In the genomic region with DNA sequence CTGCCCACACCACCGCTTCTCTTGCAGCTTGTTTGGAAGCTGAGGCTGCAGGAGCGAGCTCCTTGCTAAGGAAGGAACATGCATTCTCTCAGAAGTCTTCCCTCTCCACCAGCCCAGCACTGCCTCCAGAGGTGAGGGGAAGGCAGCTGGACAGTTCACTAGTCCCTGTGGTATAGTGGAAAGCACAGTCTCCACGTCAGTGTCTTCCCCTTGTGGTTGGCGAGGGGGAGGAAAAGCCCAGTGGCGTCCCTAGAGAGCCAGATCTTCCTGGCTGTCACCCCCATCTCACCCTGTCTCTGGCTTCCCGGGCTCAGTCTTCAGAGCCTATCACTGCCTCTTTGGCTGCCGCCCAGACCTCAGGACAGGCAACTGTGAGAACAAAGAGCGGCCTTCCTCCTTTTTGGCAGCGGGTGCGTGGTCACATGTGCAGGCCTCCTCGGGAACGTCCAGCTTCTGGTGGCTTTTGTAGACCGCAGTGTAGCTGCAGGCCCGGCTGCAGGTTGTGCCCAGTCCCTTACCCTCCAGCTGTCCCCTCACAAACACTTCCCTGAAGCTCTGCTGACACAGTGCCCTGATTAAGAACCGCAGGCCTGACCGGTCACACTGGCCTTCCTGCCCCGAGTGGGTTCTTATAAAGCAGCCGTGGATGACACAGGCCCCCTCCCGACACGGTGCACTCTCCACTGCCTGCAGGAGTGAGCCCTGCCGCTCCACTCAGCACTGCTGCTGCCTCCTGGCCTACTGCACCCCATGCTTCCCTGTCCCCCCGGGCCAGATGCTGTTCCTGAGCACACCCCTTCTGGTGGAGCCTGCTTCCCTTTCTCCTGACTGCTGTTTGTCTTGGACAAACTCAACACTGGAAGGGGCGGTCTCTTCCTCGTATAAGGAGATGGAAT, we compare ENCODE assay signal across 8 cellular contexts.
DNase-seq lines count a peak whose midpoint lies in the region; ATAC-seq and TF ChIP-seq lines count a peak whose summit lies in the region.

No MANE protein-coding gene starts in this region.

- H3K4me3 ChIP-seq in DND-41 (ENCODE audit: low read depth in 1 of 2, low read length in 2 of 2) (no peak overlapping the region), retinal pigment epithelial cell (ENCODE audit: low read length) (no peak overlapping the region)

- no peak overlapping the region for H3K4me3 Mint-ChIP-seq in activated T-helper 17 cell treated with anti-CD3 and anti-CD28 coated beads, Interleukin-2, amount 50 U/mL, for 72 hours

- peak overlapping the region; percentile 44 for H3K27ac Mint-ChIP-seq in activated T-helper 17 cell treated with anti-CD3 and anti-CD28 coated beads, Interleukin-2, amount 50 U/mL, for 72 hours

- no peaks in the 10 kb centered on the region for H3K9me3 Mint-ChIP-seq in activated T-helper 17 cell treated with anti-CD3 and anti-CD28 coated beads, Interleukin-2, amount 50 U/mL, for 72 hours

- no peaks in the 10 kb centered on the region for H3K9me3 ChIP-seq in DND-41 (ENCODE audit: insufficient read depth, low read length, severe bottlenecking)

- H3K4me1 ChIP-seq in DND-41 (ENCODE audit: insufficient read depth, low read length) = peaks cover 12% of the 10 kb centered on the region

- peaks cover 44% of the 10 kb centered on the region for H4K20me1 ChIP-seq in DND-41 (ENCODE audit: insufficient read depth, low read length)

- peaks cover 66% of the 10 kb centered on the region for H3K79me2 ChIP-seq in DND-41 (ENCODE audit: insufficient read depth, low read length)

- no peaks in the 10 kb centered on the region for H3K27me3 ChIP-seq in DND-41 (ENCODE audit: insufficient read depth, low read length, poor library complexity)

- peak; percentile 29 for DNase-seq in DND-41
- peak; percentile 89 for DNase-seq in left cardiac atrium
- peak; percentile 67 for DNase-seq in retinal pigment epithelial cell (ENCODE audit: low read depth)
- DNase-seq in NCI-H1694 treated with DMSO at 0.1 percent for 48 hours (lab: John Stamatoyannopoulos, UW) = no peak
- no peak for DNase-seq in NCI-H187 treated with DMSO at 0.1 percent for 48 hours (lab: John Stamatoyannopoulos, UW)
- no peak for DNase-seq in NCI-H510A treated with DMSO at 0.1 percent for 48 hours (lab: John Stamatoyannopoulos, UW)

- peaks cover 7% of the 10 kb centered on the region for H3K36me3 Mint-ChIP-seq in activated T-helper 17 cell treated with anti-CD3 and anti-CD28 coated beads, Interleukin-2, amount 50 U/mL, for 72 hours (ENCODE audit: low read depth)

- peaks cover 18% of the 10 kb centered on the region for H3K4me1 Mint-ChIP-seq in activated T-helper 17 cell treated with anti-CD3 and anti-CD28 coated beads, Interleukin-2, amount 50 U/mL, for 72 hours

- ATAC-seq in DND-41 (ENCODE audit: insufficient read depth, low read depth) (peak; percentile 63), HG03108 (IDR thresholded peaks at IDR 0.05; ENCODE audit: unreplicated experiment) (peak; percentile 57), left cardiac atrium (peak; percentile 84 to 88)
- no peak for ATAC-seq in activated T-helper 17 cell treated with anti-CD3 and anti-CD28 coated beads, Interleukin-2, amount 50 U/mL, for 72 hours (replicated peaks)

- H3K4me2 ChIP-seq in DND-41 (ENCODE audit: insufficient read depth, low read length) = no peak overlapping the region

- peak; percentile 30 for TF ChIP-seq CTCF in DND-41 (IDR thresholded peaks at IDR 0.05; ENCODE audit: borderline replicate concordance, extremely low read depth, low read length, poor library complexity, severe bottlenecking)
- TF ChIP-seq CTCF in retinal pigment epithelial cell (conservative IDR thresholded peaks at IDR 0.05; ENCODE audit: low read depth, low read length) = peak; percentile 57

- H3K27ac ChIP-seq in DND-41 (ENCODE audit: low read length) = peak overlapping the region; percentile 21

- no peak overlapping the region for H2AFZ ChIP-seq in DND-41 (ENCODE audit: low read depth, low read length)

- H3K27me3 Mint-ChIP-seq in activated T-helper 17 cell treated with anti-CD3 and anti-CD28 coated beads, Interleukin-2, amount 50 U/mL, for 72 hours = no peaks in the 10 kb centered on the region

- no peak overlapping the region for H3K9ac ChIP-seq in DND-41 (ENCODE audit: low read depth, low read length)

- intact Hi-C loops in left cardiac atrium (cut with DNase I) = no loop called here

- peaks cover 75% of the 10 kb centered on the region for H3K36me3 ChIP-seq in DND-41 (ENCODE audit: insufficient read depth, low read length)

Comparison
In these comparisons a context has a peak if more than half of its experiments do, and no peak if none do; other contexts are left out.
1. DNase-seq: peak in DND-41 (single experiment), left cardiac atrium (single experiment) and retinal pigment epithelial cell (single experiment); none in NCI-H1694 treated with DMSO at 0.1 percent for 48 hours (single experiment), NCI-H187 treated with DMSO at 0.1 percent for 48 hours (single experiment) and NCI-H510A treated with DMSO at 0.1 percent for 48 hours (single experiment).